Comparison of ENCODE assay signal across 8 cellular contexts in the genomic region with DNA sequence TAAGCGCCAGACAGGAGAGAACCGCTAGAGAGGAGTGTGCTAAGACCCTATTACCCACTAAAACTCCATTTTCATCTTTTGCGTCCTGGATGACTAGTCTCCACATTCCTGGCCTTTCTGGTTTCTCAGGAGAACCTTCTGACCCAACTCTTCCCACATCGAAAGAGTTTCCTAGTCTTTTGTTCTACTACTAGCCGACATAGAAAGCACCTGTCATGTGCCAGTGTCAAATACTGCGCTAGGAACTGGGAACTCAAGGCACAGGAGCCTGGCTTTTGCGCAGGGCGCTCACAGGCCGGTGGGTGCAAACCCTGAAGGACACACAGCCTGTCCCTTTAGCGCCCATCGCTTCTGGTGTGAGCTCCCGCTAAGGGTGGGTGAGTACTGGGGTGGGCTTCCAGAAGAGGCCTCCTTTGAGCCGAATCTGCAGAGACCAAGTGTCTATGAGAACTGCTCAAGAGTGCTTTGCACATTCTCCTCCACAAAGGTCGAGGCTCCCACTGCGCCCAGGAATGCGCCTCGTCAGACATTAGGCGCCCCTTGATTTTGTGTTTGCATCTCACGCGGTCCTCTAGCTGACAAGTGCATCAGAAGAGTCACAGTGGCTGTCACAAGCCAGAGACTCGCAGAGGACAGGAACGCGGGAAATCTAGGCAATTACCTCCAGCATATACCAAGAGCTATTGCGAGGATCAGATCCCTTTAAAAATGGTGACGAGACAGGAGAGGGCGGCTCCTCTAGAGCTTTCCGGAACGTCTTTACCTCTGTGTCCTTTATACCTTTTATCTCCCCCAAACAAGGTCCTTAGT. TPM values are rescaled to one million over a fixed set of nuclear protein-coding genes. Genes with fewer than 3 reads are reported as not detected.
A peak's percentile ranks its signal among the peaks of the same experiment; 100 is the strongest.
DNase-seq lines count a peak whose midpoint lies in the region; ATAC-seq and TF ChIP-seq lines count a peak whose summit lies in the region.

No MANE protein-coding gene starts in this region.

- no peak for TF ChIP-seq POLR2A in gastroesophageal sphincter (IDR thresholded peaks at IDR 0.05)

- 26 to 31% methylated on average over 5 to 19 of the region's 28 CpGs for WGBS in gastroesophageal sphincter (ENCODE audit: low coverage in 1 of 2), 2 donors

- H3K9me2 ChIP-seq in Karpas-422 (replicated peaks; ENCODE audit: insufficient read depth, low read length): no peaks in the 10 kb centered on the region

- H3K27ac ChIP-seq in Karpas-422 (ENCODE audit: low read length) (no peak overlapping the region), VCaP (peak overlapping the region; percentile 92), gastroesophageal sphincter (peak overlapping the region in 3 of 4 donors; percentile 84 to 95 (median 91)), skin epidermis (peak overlapping the region in 16 of 21 experiments; percentile 41 to 93 (median 76))

- H3K27me3 ChIP-seq in Karpas-422 (ENCODE audit: low read length): no peaks in the 10 kb centered on the region
- H3K27me3 ChIP-seq in gastroesophageal sphincter: no peaks in the 10 kb centered on the region

- peaks cover 27% of the 10 kb centered on the region for H3K79me2 ChIP-seq in Karpas-422 (ENCODE audit: low read length)

- peak overlapping the region; percentile 72 for H3K9ac ChIP-seq in Karpas-422 (ENCODE audit: low read length)

- DNase-seq in COR-L47 (lab: John Stamatoyannopoulos, UW) (peak; percentile 51), Karpas-422 (peak; percentile 70)
- DNase-seq in effector CD8-positive, alpha-beta T cell (lab: John Stamatoyannopoulos, UW): no peak

- TF ChIP-seq CTCF in VCaP (conservative IDR thresholded peaks at IDR 0.05) (no peak), gastroesophageal sphincter (IDR thresholded peaks at IDR 0.05) (no peak)

- H3K4me2 ChIP-seq in Karpas-422 (ENCODE audit: low read depth, low read length, poor library complexity, severe bottlenecking): peak overlapping the region; percentile 99

- no peak for TF ChIP-seq EP300 in gastroesophageal sphincter (IDR thresholded peaks at IDR 0.05)

- no peaks in the 10 kb centered on the region for H3K9me3 ChIP-seq in Karpas-422 (ENCODE audit: low read length)
- H3K9me3 ChIP-seq in gastroesophageal sphincter: no peaks in the 10 kb centered on the region

- ATAC-seq in gastroesophageal sphincter (no peak), HG02763 (IDR thresholded peaks at IDR 0.05; ENCODE audit: unreplicated experiment) (no peak), GM21381 (IDR thresholded peaks at IDR 0.05; ENCODE audit: unreplicated experiment) (no peak)

- H4K20me1 ChIP-seq in Karpas-422 (ENCODE audit: insufficient read depth, low read depth, low read length): no peaks in the 10 kb centered on the region; the same call in 1 of the 2 replicates

- H3K4me3 ChIP-seq in Karpas-422 (ENCODE audit: low read length): peak overlapping the region; percentile 72
- peak overlapping the region in 1 of 2 donors; percentile 92 for H3K4me3 ChIP-seq in gastroesophageal sphincter
- peak overlapping the region; percentile 43 to 98 (median 72) for H3K4me3 ChIP-seq in skin epidermis

- H3K36me3 ChIP-seq in Karpas-422 (ENCODE audit: insufficient read depth, low read length) (peaks cover 10% of the 10 kb centered on the region; the same call in 1 of the 2 replicates), gastroesophageal sphincter (peaks cover 0 to 17% of the 10 kb centered on the region in 2 donors)

- H3K4me1 ChIP-seq in Karpas-422 (ENCODE audit: low read length): peaks cover 72% of the 10 kb centered on the region
- H3K4me1 ChIP-seq in gastroesophageal sphincter: peaks cover 0 to 84% (median 30%) of the 10 kb centered on the region in 3 donors

- peak overlapping the region; percentile 76 for H2AFZ ChIP-seq in Karpas-422 (ENCODE audit: low read length)

RNA-seq across cellular contexts. Expression of a gene that starts 2.0 kb away (rescaled TPM):
- total RNA-seq in Karpas-422 (2014; rRNA removed; shearing (Covaris generic); ENCODE audit: low replicate concordance): 243 and 277 TPM in 2 replicates
- 100 to 1,000 TPM; 107 to 123 (median 117) TPM for total RNA-seq in gastroesophageal sphincter

RNA-seq across cellular contexts. Expression of a gene that starts 2.4 kb away (rescaled TPM):
- 0.15 and 0.58 TPM in 2 replicates for total RNA-seq in Karpas-422 (2014; rRNA removed; shearing (Covaris generic); ENCODE audit: low replicate concordance)
- total RNA-seq in gastroesophageal sphincter: 10 to 100 TPM in 1 of 4 donors, 1 to 10 TPM in 3; 6.4 to 13.0 (median 9.7) TPM

RNA-seq across cellular contexts. Expression of a gene that starts 20.4 kb away (rescaled TPM):
- total RNA-seq in Karpas-422 (2014; rRNA removed; shearing (Covaris generic); ENCODE audit: low replicate concordance): 6.8 and 15.2 TPM in 2 replicates
- total RNA-seq in gastroesophageal sphincter: 10 to 100 TPM in 2 of 4 donors, 1 to 10 TPM in 2; 8.5 to 14.9 (median 11.1) TPM

RNA-seq across cellular contexts. Expression of a gene that starts 45.4 kb away (rescaled TPM):
- 72.4 and 119 TPM in 2 replicates for total RNA-seq in Karpas-422 (2014; rRNA removed; shearing (Covaris generic); ENCODE audit: low replicate concordance)
- total RNA-seq in gastroesophageal sphincter: 100 to 1,000 TPM in 1 of 4 donors, 10 to 100 TPM in 3; 55.6 to 101 (median 77.9) TPM

RNA-seq across cellular contexts. Expression of a gene that starts 48.8 kb away (rescaled TPM):
- total RNA-seq in Karpas-422 (2014; rRNA removed; shearing (Covaris generic); ENCODE audit: low replicate concordance): 32.0 and 42.7 TPM in 2 replicates
- total RNA-seq in gastroesophageal sphincter: 10 to 100 TPM; 43.9 to 80.3 (median 62.1) TPM
